Comparison of ENCODE assay signal across 8 cellular contexts in the genomic region with DNA sequence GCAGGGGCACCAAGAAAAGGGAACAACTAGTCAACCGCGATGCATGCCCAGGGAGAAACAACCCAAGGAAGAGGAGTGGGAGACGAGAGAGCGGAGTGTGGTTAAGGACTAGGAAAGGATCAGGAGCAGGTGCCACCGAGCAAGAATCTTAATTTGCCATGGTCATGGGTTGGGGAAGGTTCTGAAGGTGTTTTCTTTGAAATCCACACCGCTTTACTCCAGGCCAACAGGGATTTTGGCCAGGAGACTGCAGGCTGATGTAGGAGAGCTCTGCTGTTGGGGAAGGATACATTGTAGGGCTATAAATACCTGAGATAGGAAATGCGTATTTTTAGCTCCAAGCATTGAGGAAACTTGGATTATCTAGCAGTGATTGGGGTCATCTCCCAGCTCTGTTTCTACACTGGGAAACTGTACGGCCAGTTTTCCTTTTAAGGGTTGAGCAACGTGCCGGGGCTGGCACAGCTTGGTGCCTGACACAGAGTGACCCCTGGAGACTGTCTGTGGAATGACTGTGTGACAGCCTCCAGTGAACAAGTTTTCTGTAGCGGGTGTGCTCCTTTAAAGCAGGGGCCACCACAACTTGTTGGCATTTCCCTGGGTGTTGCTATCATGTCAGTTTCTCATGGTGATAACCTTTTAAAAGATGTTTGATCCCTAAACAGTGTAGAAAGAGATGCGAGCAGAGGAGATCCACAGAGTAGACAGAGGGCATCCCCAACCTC. TPM values are rescaled to one million over a fixed set of nuclear protein-coding genes. Genes with fewer than 3 reads are reported as not detected.
DNase-seq lines count a peak whose midpoint lies in the region; ATAC-seq and TF ChIP-seq lines count a peak whose summit lies in the region.

No MANE protein-coding gene starts in this region.

- H3K9me3 Mint-ChIP-seq in MCF 10A (ENCODE audit: unreplicated experiment): peaks cover 15% of the 10 kb centered on the region

- H3K27ac Mint-ChIP-seq in MCF 10A (ENCODE audit: low read depth, unreplicated experiment): no peak overlapping the region

- H3K27ac ChIP-seq in Karpas-422 (ENCODE audit: low read length): no peak overlapping the region

- CTCF ChIA-PET in MCF 10A (lab: Yijun Ruan, JAX): interaction anchor here (0.5 to 0.7 kb wide), 3 partner anchors 514 to 655 kb away, joined by 3 to 4 read pairs (median 3); no protein-coding TSS in a partner anchor

- POLR2A ChIA-PET in MCF 10A (lab: Yijun Ruan, JAX): no interaction called here

- no peaks in the 10 kb centered on the region for H3K27me3 ChIP-seq in Karpas-422 (ENCODE audit: low read length)

- no peaks in the 10 kb centered on the region for H3K9me2 ChIP-seq in Karpas-422 (replicated peaks; ENCODE audit: insufficient read depth, low read length)

- H3K4me3 Mint-ChIP-seq in MCF 10A (ENCODE audit: unreplicated experiment): no peak overlapping the region

- H3K4me1 Mint-ChIP-seq in MCF 10A (ENCODE audit: insufficient read depth, unreplicated experiment): no peaks in the 10 kb centered on the region

- TF ChIP-seq CTCF in mucosa of descending colon (IDR thresholded peaks at IDR 0.05): no peak
- no peak for TF ChIP-seq CTCF in MCF 10A (IDR thresholded peaks at IDR 0.05; ENCODE audit: unreplicated experiment)

- peak overlapping the region; percentile 30 for H3K4me2 ChIP-seq in Karpas-422 (ENCODE audit: low read depth, low read length, poor library complexity, severe bottlenecking)

- H3K9me3 ChIP-seq in Karpas-422 (ENCODE audit: low read length) (no peaks in the 10 kb centered on the region), mucosa of descending colon (no peaks in the 10 kb centered on the region)

- H3K4me1 ChIP-seq in Karpas-422 (ENCODE audit: low read length) (peaks cover 27% of the 10 kb centered on the region), mucosa of descending colon (ENCODE audit: low read depth) (no peaks in the 10 kb centered on the region)

- peak overlapping the region; percentile 3; the same call in 1 of the 2 replicates for H2AFZ ChIP-seq in Karpas-422 (ENCODE audit: low read length)

- DNase-seq in Ammon's horn (ENCODE audit: low spot score): peak; percentile 82
- peak; percentile 85 for DNase-seq in Karpas-422
- peak; percentile 54 for DNase-seq in ecto neural progenitor cell (ENCODE audit: low spot score)
- peak in 1 of 3 donors; percentile 31 for DNase-seq in mucosa of descending colon
- no peak for DNase-seq in NCI-H2171 treated with DMSO at 0.1 percent for 48 hours (lab: John Stamatoyannopoulos, UW)
- DNase-seq in SHP77 treated with DMSO at 0.1 percent for 48 hours (lab: John Stamatoyannopoulos, UW): no peak
- no peak for DNase-seq in MCF 10A (ENCODE audit: unreplicated experiment)

- intact Hi-C loops in mucosa of descending colon (cut with DNase I, micrococcal nuclease) (no loop called here), MCF 10A (cut with micrococcal nuclease) (no loop called here)

- 0 out of 2 replicates have a peak overlapping the region, but pooled peaks have one; percentile 34 for H3K9ac ChIP-seq in Karpas-422 (ENCODE audit: low read length)

- BruUV-seq in MCF 10A (replicated peaks; lab: Mats Ljungman, UMichigan): no TSS peak

- H3K79me2 ChIP-seq in Karpas-422 (ENCODE audit: low read length): no peaks in the 10 kb centered on the region

- ATAC-seq in mucosa of descending colon (peak; percentile 40), GM21619 (IDR thresholded peaks at IDR 0.05; ENCODE audit: unreplicated experiment) (no peak)

- H3K4me3 ChIP-seq in Karpas-422 (ENCODE audit: low read length) (no peak overlapping the region), mucosa of descending colon (no peak overlapping the region)

- no peaks in the 10 kb centered on the region for H3K36me3 ChIP-seq in Karpas-422 (ENCODE audit: insufficient read depth, low read length)
- no peaks in the 10 kb centered on the region for H3K36me3 ChIP-seq in mucosa of descending colon (ENCODE audit: low read depth)

- no peaks in the 10 kb centered on the region for H3K27me3 Mint-ChIP-seq in MCF 10A (ENCODE audit: insufficient read depth, unreplicated experiment)

- H4K20me1 ChIP-seq in Karpas-422 (ENCODE audit: insufficient read depth, low read depth, low read length): no peaks in the 10 kb centered on the region

- peaks cover 7% of the 10 kb centered on the region for H3K36me3 Mint-ChIP-seq in MCF 10A (ENCODE audit: insufficient read depth, unreplicated experiment)

RNA-seq across cellular contexts. Expression of a gene that starts 34.2 kb away (rescaled TPM):
- total RNA-seq in Karpas-422 (2014; rRNA removed; shearing (Covaris generic); ENCODE audit: low replicate concordance): 7.0 and 11.6 TPM in 2 replicates
- total RNA-seq in mucosa of descending colon (1 to 10 TPM; 1.3 to 7.3 (median 1.3) TPM), MCF 10A (2022) (not detected in 2 replicates)

Comparison
In these comparisons a context has a peak if more than half of its experiments do, and no peak if none do; other contexts are left out.
1. DNase-seq: peak in Ammon's horn (single experiment), Karpas-422 (single experiment) and ecto neural progenitor cell (single experiment); none in NCI-H2171 treated with DMSO at 0.1 percent for 48 hours (single experiment), SHP77 treated with DMSO at 0.1 percent for 48 hours (single experiment) and MCF 10A (single experiment).